In genomic region chr1:46173361-46173856, GRCh38 we compare ENCODE assay signal across 11 cellular contexts. TPM values are rescaled to one million over a fixed set of nuclear protein-coding genes. Genes with fewer than 3 reads are reported as not detected.
DNase-seq lines count a peak whose midpoint lies in the region; ATAC-seq, FAIRE-seq and TF ChIP-seq lines count a peak whose summit lies in the region.
"Had no signal": no experiment of that assay in that cellular context is flagged by ENCODE, and none has a peak within 500 bp of the region (broad histone marks: within the 10 kb centered on the region; RNA-seq: fewer than 3 reads in every experiment).

No MANE protein-coding gene starts in this region.

- POLR2A ChIA-PET in PC-9 (lab: Charles Lee; ENCODE audit: unreplicated experiment), result interaction anchor here (0.6 kb wide), 1 partner anchor 9 kb away, joined by 4 read pairs; no protein-coding TSS in a partner anchor

- peaks cover 86% of the 10 kb centered on the region for H3K4me1 ChIP-seq in PC-9 (replicated peaks; ENCODE audit: insufficient read depth)
- H3K4me1 ChIP-seq in stomach smooth muscle (ENCODE audit: control insufficient read depth, insufficient read depth, low read length), result peaks cover 25% of the 10 kb centered on the region
- peaks cover 23 to 34% of the 10 kb centered on the region in 2 donors for H3K4me1 ChIP-seq in kidney (ENCODE audit: control insufficient read depth in 1 of 2, insufficient read depth in 1 of 2, low read depth in 1 of 2, low read length in 2 of 2)

- intact Hi-C loops in PC-9 (cut with micrococcal nuclease; ENCODE audit: unreplicated experiment), result loop anchor here (5.0 kb wide), 1 partner anchor 486 kb away; the partner anchor contains the start of genes GPBP1L1 and TMEM69
- intact Hi-C loops in left cardiac atrium (cut with DNase I), result loop anchor here (5.0 to 10.0 kb wide), 2 partner anchors 41 to 59 kb away; partner anchors contain the start of gene PIK3R3 (in 1 of the 2)
- intact Hi-C loops in kidney (cut with DNase I), result no loop called here

- H3K4me3 ChIP-seq in PC-9, result no peak overlapping the region
- H3K4me3 ChIP-seq in stomach smooth muscle (ENCODE audit: low read length in 2 of 2), result peak overlapping the region in 1 of 2 donors; percentile 15
- no peak overlapping the region for H3K4me3 ChIP-seq in kidney (ENCODE audit: low read length in 2 of 2)
- H3K4me3 ChIP-seq: Peyer's patch had no signal

- H3F3A ChIP-seq in PC-9 (ENCODE audit: insufficient read depth, low read depth), result peaks cover 51% of the 10 kb centered on the region

- H3K27me3 ChIP-seq in PC-9 (ENCODE audit: insufficient read depth, low read depth), result no peaks in the 10 kb centered on the region
- peaks cover 1 to 6% of the 10 kb centered on the region in 2 donors for H3K27me3 ChIP-seq in stomach smooth muscle (ENCODE audit: control insufficient read depth in 1 of 2, insufficient read depth in 2 of 2, low read length in 2 of 2)
- H3K27me3 ChIP-seq: Peyer's patch had no signal

- no peak overlapping the region for H2AFZ ChIP-seq in PC-9

- no TSS peak for BruUV-seq in PC-9 (replicated peaks; lab: Mats Ljungman, UMichigan)

- H3K9ac ChIP-seq in stomach smooth muscle (ENCODE audit: low read length in 2 of 2) (peak overlapping the region in 1 of 2 donors; percentile 36), kidney (ENCODE audit: low read length in 2 of 2) (no peak overlapping the region)

- no peaks in the 10 kb centered on the region for H3K9me2 ChIP-seq in PC-9 (ENCODE audit: insufficient read depth)

- peak; percentile 16 to 55 for DNase-seq in NOMO-1 (lab: John Stamatoyannopoulos, UW; ENCODE audit: unreplicated experiment in 2 of 2)
- DNase-seq in NOMO-1 treated with dmso at 0.1 percent for 144 hours (lab: John Stamatoyannopoulos, UW; ENCODE audit: unreplicated experiment), result no peak
- DNase-seq in PC-9, result no peak
- no peak for DNase-seq in left cardiac atrium
- DNase-seq in kidney, result no peak
- DNase-seq in amniotic stem cell (lab: John Stamatoyannopoulos, UW), result no peak
- DNase-seq: activated CD8-positive, alpha-beta memory T cell treated with anti-CD3 and anti-CD28 coated beads, Interleukin-2, amount 10 ng/mL, durations not matched to agents 7 days and 5 days had no signal

- H3K9me3 ChIP-seq in PC-9 (ENCODE audit: insufficient read depth, low read depth), result no peaks in the 10 kb centered on the region
- no peaks in the 10 kb centered on the region for H3K9me3 ChIP-seq in stomach smooth muscle (ENCODE audit: control insufficient read depth in 2 of 2, low read length in 2 of 2)
- no peaks in the 10 kb centered on the region for H3K9me3 ChIP-seq in kidney (ENCODE audit: control insufficient read depth in 1 of 2, low read length in 2 of 2)
- H3K9me3 ChIP-seq: Peyer's patch had no signal

- no peak for TF ChIP-seq CTCF in PC-9 (conservative IDR thresholded peaks at IDR 0.05)
- no peak for TF ChIP-seq CTCF in kidney (IDR thresholded peaks at IDR 0.05; ENCODE audit: borderline replicate concordance, extremely low read depth, insufficient read depth)

- peaks cover 21% of the 10 kb centered on the region; the same call in 1 of the 2 replicates for H3K79me2 ChIP-seq in PC-9 (ENCODE audit: low read depth)

- CTCF ChIA-PET in PC-9 (lab: Charles Lee), result interaction anchor here (1.0 to 2.3 kb wide), 2 partner anchors 38 to 50 kb away, joined by 4 to 11 read pairs; no protein-coding TSS in a partner anchor

- no peaks in the 10 kb centered on the region for H4K20me1 ChIP-seq in PC-9 (ENCODE audit: insufficient read depth)

- H3K36me3 ChIP-seq in PC-9 (ENCODE audit: low read depth) (no peaks in the 10 kb centered on the region), stomach smooth muscle (ENCODE audit: control insufficient read depth in 2 of 2, insufficient read depth in 2 of 2, low read length in 2 of 2) (no peaks in the 10 kb centered on the region), kidney (ENCODE audit: control insufficient read depth in 1 of 2, insufficient read depth in 2 of 2, low read length in 2 of 2) (no peaks in the 10 kb centered on the region)
- H3K36me3 ChIP-seq: Peyer's patch had no signal

- H3K27ac ChIP-seq in PC-9 (peak overlapping the region; percentile 99), stomach smooth muscle (ENCODE audit: low read length) (peak overlapping the region; percentile 53), kidney (ENCODE audit: low read depth in 2 of 2, low read length in 2 of 2) (peak overlapping the region in 1 of 2 donors; percentile 8)

- FAIRE-seq in kidney (lab: Jason Lieb, UNC), result no peak

- peak overlapping the region; percentile 86 for H3K4me2 ChIP-seq in PC-9

- ATAC-seq in left cardiac atrium (peak; percentile 45 to 49), HG03045 (IDR thresholded peaks at IDR 0.05; ENCODE audit: unreplicated experiment) (no peak)
- ATAC-seq: activated CD8-positive, alpha-beta memory T cell treated with anti-CD3 and anti-CD28 coated beads, Interleukin-2, amount 10 ng/mL, durations not matched to agents 7 days and 5 days had no signal

RNA-seq across cellular contexts. Expression of gene TSPAN1, which starts 1.5 kb away (rescaled TPM):
- 134 and 139 TPM in 2 replicates for total RNA-seq in PC-9 (2021)
- total RNA-seq in left cardiac atrium, result 1 to 10 TPM; 1.6 to 1.8 TPM
- total RNA-seq in kidney, result 578 TPM
- polyA plus RNA-seq in kidney (ENCODE audit: insufficient read depth, low read depth, low replicate concordance), result 518 TPM
- total RNA-seq: activated CD8-positive, alpha-beta memory T cell treated with anti-CD3 and anti-CD28 coated beads, Interleukin-2, amount 10 ng/mL, durations not matched to agents 7 days and 5 days had no signal

RNA-seq across cellular contexts. Expression of gene P3R3URF, which starts 2.9 kb away (rescaled TPM):
- total RNA-seq in PC-9 (2021) (not detected in 2 replicates), left cardiac atrium (not detected), kidney (not detected)
- polyA plus RNA-seq in kidney (ENCODE audit: insufficient read depth, low read depth, low replicate concordance), result not detected
- total RNA-seq: activated CD8-positive, alpha-beta memory T cell treated with anti-CD3 and anti-CD28 coated beads, Interleukin-2, amount 10 ng/mL, durations not matched to agents 7 days and 5 days; dermis microvascular lymphatic vessel endothelial cell; Peyer's patch had no signal

RNA-seq across cellular contexts. Expression of gene POMGNT1, which starts 24.8 kb away (rescaled TPM):
- total RNA-seq in PC-9 (2021), result 82.6 and 97.4 TPM in 2 replicates
- total RNA-seq in left cardiac atrium, result 100 to 1,000 TPM in 1 of 2 donors, 10 to 100 TPM in 1; 82.8 to 106 TPM
- total RNA-seq in kidney, result 65.1 TPM
- 129 TPM for polyA plus RNA-seq in kidney (ENCODE audit: insufficient read depth, low read depth, low replicate concordance)

RNA-seq across cellular contexts. Expression of gene LURAP1, which starts 29.7 kb away (rescaled TPM):
- total RNA-seq in PC-9 (2021) (0.57 TPM in 1 of 2 replicates, not detected in the other), left cardiac atrium (1 to 10 TPM; 4.4 to 4.5 TPM), kidney (11.2 TPM)
- polyA plus RNA-seq in kidney (ENCODE audit: insufficient read depth, low read depth, low replicate concordance), result 8.4 TPM
- total RNA-seq: activated CD8-positive, alpha-beta memory T cell treated with anti-CD3 and anti-CD28 coated beads, Interleukin-2, amount 10 ng/mL, durations not matched to agents 7 days and 5 days had no signal

RNA-seq across cellular contexts. Expression of gene PIK3R3, which starts 41.0 kb away (rescaled TPM):
- total RNA-seq in PC-9 (2021), result 19.6 and 44.2 TPM in 2 replicates
- 10 to 100 TPM; 34.9 to 50.9 TPM for total RNA-seq in left cardiac atrium
- total RNA-seq in kidney, result 44.2 TPM
- 9.7 TPM for polyA plus RNA-seq in kidney (ENCODE audit: insufficient read depth, low read depth, low replicate concordance)

Comparison
In these comparisons a context has a peak if more than half of its experiments do, and no peak if none do; other contexts are left out.
1. DNase-seq: peak in NOMO-1 (2 of 2); none in NOMO-1 treated with dmso at 0.1 percent for 144 hours (single experiment), PC-9 (0 of 2), left cardiac atrium (single experiment), kidney (single experiment) and amniotic stem cell (single experiment).
2. RNA of gene TSPAN1, which starts 1.5 kb away (total RNA-seq): 578 TPM in kidney (single experiment) and 134 to 139 TPM in PC-9; 1.6 to 1.8 TPM in left cardiac atrium; every median in the first group is over 10 times any median in the second.